In the genomic region with DNA sequence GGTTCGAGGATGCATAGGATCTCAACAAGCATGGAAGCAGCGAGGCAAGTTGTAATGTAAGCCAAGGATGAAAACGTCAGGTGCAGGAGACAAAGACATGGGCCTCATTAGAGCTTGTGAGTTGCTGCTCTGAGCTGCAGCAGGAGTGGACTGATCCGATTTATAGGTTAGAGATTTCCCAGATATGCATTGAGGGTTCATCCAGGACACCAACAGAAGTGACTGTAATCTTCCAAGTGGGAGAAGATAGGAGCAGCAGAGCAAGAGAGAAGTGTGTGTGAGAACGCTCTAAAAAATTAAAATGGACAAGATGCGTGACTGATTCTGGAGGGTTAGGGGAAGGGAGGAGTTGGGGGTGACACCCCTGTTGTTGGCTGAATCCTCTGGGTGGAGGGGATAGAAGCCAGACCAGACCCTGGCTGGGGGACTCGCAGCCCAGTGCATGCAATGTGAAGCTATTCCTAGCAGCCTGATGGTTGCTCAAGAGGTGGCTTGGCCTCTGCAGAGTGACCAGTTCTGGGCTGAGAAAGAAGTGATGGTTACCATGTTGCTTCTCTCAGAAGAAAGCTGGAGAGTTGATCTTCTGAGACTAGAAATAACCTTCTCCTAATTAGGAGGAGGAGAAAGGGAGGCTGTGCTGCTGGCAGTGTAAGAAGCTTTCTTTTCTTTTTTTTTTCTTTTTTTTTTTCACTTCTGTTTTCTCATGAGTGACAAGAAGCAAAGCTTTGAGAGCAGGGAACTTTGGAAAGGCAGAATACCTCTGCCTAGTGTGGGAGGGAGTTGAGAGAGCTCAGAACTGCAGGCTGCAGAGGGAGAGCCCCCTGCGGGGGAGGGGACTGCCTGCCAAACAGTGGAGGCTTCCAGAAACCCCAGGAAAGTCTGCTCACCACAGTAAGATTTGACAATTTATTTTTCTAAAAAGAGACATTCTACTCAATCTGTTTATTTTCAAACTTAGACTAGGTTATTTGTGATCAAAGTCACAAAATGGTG, we compare ENCODE assay signal across 9 cellular contexts.
DNase-seq lines count a peak whose midpoint lies in the region; ATAC-seq and TF ChIP-seq lines count a peak whose summit lies in the region.
"Had no signal": no experiment of that assay in that cellular context is flagged by ENCODE, and none has a peak within 500 bp of the region (broad histone marks: within the 10 kb centered on the region; RNA-seq: fewer than 3 reads in every experiment).

No MANE protein-coding gene starts in this region.

- no peak overlapping the region for H3K4me3 ChIP-seq in BLaER1 treated with 17β-estradiol and CSF1 and Interleukin-3, amounts not matched to agents 10 nM and 100 nM
- H3K4me3 ChIP-seq in esophagus muscularis mucosa: no peak overlapping the region
- no peak overlapping the region for H3K4me3 ChIP-seq in CD4-positive, alpha-beta memory T cell (ENCODE audit: low read length in 2 of 2)

- CTCF ChIA-PET in CD4-positive, alpha-beta memory T cell (lab: Charles Lee; ENCODE audit: partially characterized antibody): interaction anchor here (1.0 to 2.2 kb wide), 5 partner anchors 9 to 574 kb away, joined by 3 to 7 read pairs (median 6); no protein-coding TSS in a partner anchor

- TF ChIP-seq EP300 in esophagus muscularis mucosa (IDR thresholded peaks at IDR 0.05): no peak

- H3K36me3 ChIP-seq in BLaER1 treated with 17β-estradiol and CSF1 and Interleukin-3, amounts not matched to agents 10 nM and 100 nM: peaks cover 0 to 7% (median 0%) of the 10 kb centered on the region in 11 experiments; a peak in 4 of 22 replicates
- H3K36me3 ChIP-seq in esophagus muscularis mucosa: no peaks in the 10 kb centered on the region
- H3K36me3 ChIP-seq in CD4-positive, alpha-beta memory T cell (ENCODE audit: insufficient read depth, low read length): no peaks in the 10 kb centered on the region

- peak overlapping the region in 1 of 11 experiments; percentile 37; a peak in 1 of 22 replicates for H3K9ac ChIP-seq in BLaER1 treated with 17β-estradiol and CSF1 and Interleukin-3, amounts not matched to agents 10 nM and 100 nM

- H3K4me1 Mint-ChIP-seq in CD4-positive, alpha-beta memory T cell: peaks cover 23 to 30% (median 26%) of the 10 kb centered on the region in 4 donors

- H3K4me3 Mint-ChIP-seq in CD4-positive, alpha-beta memory T cell: no peak overlapping the region

- H3K4me1 ChIP-seq in BLaER1 treated with 17β-estradiol and CSF1 and Interleukin-3, amounts not matched to agents 10 nM and 100 nM: peaks cover 28 to 45% (median 37%) of the 10 kb centered on the region in 10 experiments
- peaks cover 0 to 8% (median 2%) of the 10 kb centered on the region in 4 donors for H3K4me1 ChIP-seq in esophagus muscularis mucosa
- peaks cover 20% of the 10 kb centered on the region for H3K4me1 ChIP-seq in CD4-positive, alpha-beta memory T cell (ENCODE audit: insufficient read depth, low read length)

- ATAC-seq in GM19025 (IDR thresholded peaks at IDR 0.05; ENCODE audit: low read depth, unreplicated experiment): peak; percentile 54
- ATAC-seq in HG03520 (IDR thresholded peaks at IDR 0.05; ENCODE audit: unreplicated experiment): peak; percentile 62

- H3K27me3 ChIP-seq in BLaER1 treated with 17β-estradiol and CSF1 and Interleukin-3, amounts not matched to agents 10 nM and 100 nM: no peaks in the 10 kb centered on the region
- H3K27me3 ChIP-seq in esophagus muscularis mucosa: no peaks in the 10 kb centered on the region
- H3K27me3 ChIP-seq in CD4-positive, alpha-beta memory T cell (ENCODE audit: insufficient read depth, low read length): no peaks in the 10 kb centered on the region

- H3K9me3 ChIP-seq in BLaER1 treated with 17β-estradiol and CSF1 and Interleukin-3, amounts not matched to agents 10 nM and 100 nM (replicated peaks in 1 of 11): no peaks in the 10 kb centered on the region
- no peaks in the 10 kb centered on the region for H3K9me3 ChIP-seq in esophagus muscularis mucosa
- H3K9me3 ChIP-seq in CD4-positive, alpha-beta memory T cell (ENCODE audit: control insufficient read depth in 1 of 2, low read length in 2 of 2): no peaks in the 10 kb centered on the region

- no peak overlapping the region for H3K27ac ChIP-seq in BLaER1 treated with 17β-estradiol and CSF1 and Interleukin-3, amounts not matched to agents 10 nM and 100 nM
- no peak overlapping the region for H3K27ac ChIP-seq in esophagus muscularis mucosa (replicated peaks in 1 of 4)
- H3K27ac ChIP-seq in CD4-positive, alpha-beta memory T cell (ENCODE audit: low read depth, low read length): no peak overlapping the region

- TF ChIP-seq CTCF in esophagus muscularis mucosa (IDR thresholded peaks at IDR 0.05): no peak

- H3K27me3 Mint-ChIP-seq in CD4-positive, alpha-beta memory T cell: no peaks in the 10 kb centered on the region

- no peaks in the 10 kb centered on the region for H3K9me3 Mint-ChIP-seq in CD4-positive, alpha-beta memory T cell

- peak overlapping the region in 8 of 11 experiments; percentile 1 to 78 (median 48); a peak in 12 of 22 replicates for H3K4me2 ChIP-seq in BLaER1 treated with 17β-estradiol and CSF1 and Interleukin-3, amounts not matched to agents 10 nM and 100 nM

- peak overlapping the region in 2 of 7 donors; percentile 13 to 50 for H3K27ac Mint-ChIP-seq in CD4-positive, alpha-beta memory T cell

- intact Hi-C loops in esophagus muscularis mucosa (cut with DNase I): loop anchor here (5.0 to 10.0 kb wide), 3 partner anchors 93 to 983 kb away; no protein-coding TSS in a partner anchor
- intact Hi-C loops in CD4-positive, alpha-beta memory T cell (cut with micrococcal nuclease): no loop called here

- POLR2A ChIA-PET in CD4-positive, alpha-beta memory T cell (lab: Charles Lee; ENCODE audit: partially characterized antibody): interaction anchor here (0.7 kb wide), 1 partner anchor 148 kb away, joined by 3 read pairs; no protein-coding TSS in a partner anchor

- WGBS in esophagus muscularis mucosa: 85% methylated on average over 8 of the region's 8 CpGs

- peaks cover 1 to 3% of the 10 kb centered on the region in 2 donors for H3K36me3 Mint-ChIP-seq in CD4-positive, alpha-beta memory T cell

- peak; percentile 55 for DNase-seq in esophagus muscularis mucosa (ENCODE audit: extremely low spot score)
- no peak for DNase-seq in NCI-H748 treated with DMSO at 0.1 percent for 48 hours (lab: John Stamatoyannopoulos, UW)
- no peak for DNase-seq in CD4-positive, alpha-beta memory T cell
- DNase-seq in NK-92 treated with Interleukin-12 subunit alpha and Interleukin-12 subunit beta, amount 100 ng/mL, for 24 hours (lab: John Stamatoyannopoulos, UW): no peak
- DNase-seq in OCI-M2 (lab: John Stamatoyannopoulos, UW; ENCODE audit: unreplicated experiment): no peak
- DNase-seq: Karpas-422 had no signal

- H4K20me1 ChIP-seq in BLaER1 treated with 17β-estradiol and CSF1 and Interleukin-3, amounts not matched to agents 10 nM and 100 nM: peaks cover 0 to 15% (median 5%) of the 10 kb centered on the region in 11 experiments; a peak in 9 of 22 replicates

- TF ChIP-seq POLR2A in esophagus muscularis mucosa (IDR thresholded peaks at IDR 0.05; ENCODE audit: low read depth): no peak
